In genomic region chr16:78815713-78816112, GRCh38 we compare ENCODE assay signal across 19 cellular contexts.
A peak's percentile ranks its signal among the peaks of the same experiment; 100 is the strongest.
DNase-seq lines count a peak whose midpoint lies in the region; ATAC-seq and TF ChIP-seq lines count a peak whose summit lies in the region.
"Had no signal": no experiment of that assay in that cellular context is flagged by ENCODE, and none has a peak within 500 bp of the region (broad histone marks: within the 10 kb centered on the region; RNA-seq: fewer than 3 reads in every experiment).

No MANE protein-coding gene starts in this region.

- ATAC-seq in right cardiac atrium (peak; percentile 74 to 82), HG03565 (IDR thresholded peaks at IDR 0.05; ENCODE audit: unreplicated experiment) (no peak), HG03108 (IDR thresholded peaks at IDR 0.05; ENCODE audit: unreplicated experiment) (no peak)
- ATAC-seq: stimulated activated naive CD8-positive, alpha-beta T cell treated with anti-CD3 and anti-CD28 coated beads, Interleukin-15, amount 100 ng/mL, for 72 hours had no signal

- H2AFZ ChIP-seq in neuronal stem cell (ENCODE audit: low read length) = peak overlapping the region; percentile 12

- no peak overlapping the region for H2BK15ac ChIP-seq in neuronal stem cell (ENCODE audit: low read length)

- H3K27me3 ChIP-seq in right cardiac atrium (ENCODE audit: control insufficient read depth, insufficient read depth) (no peaks in the 10 kb centered on the region), neuronal stem cell (ENCODE audit: control insufficient read depth in 3 of 3, insufficient read depth in 3 of 3, low read depth in 1 of 3, low read length in 3 of 3) (no peaks in the 10 kb centered on the region), tibial artery (no peaks in the 10 kb centered on the region)
- H3K27me3 ChIP-seq: colonic mucosa had no signal

- H3K27ac ChIP-seq in coronary artery (peak overlapping the region; percentile 2 to 83), right cardiac atrium (ENCODE audit: low read length) (peak overlapping the region; percentile 73), neuronal stem cell (replicated peaks; ENCODE audit: low read length) (no peak overlapping the region), tibial artery (peak overlapping the region; percentile 40 to 68)
- H3K27ac ChIP-seq: colonic mucosa, epithelial cell of prostate, VCaP had no signal

- intact Hi-C loops in right cardiac atrium (cut with DNase I) = no loop called here
- intact Hi-C loops in tibial artery (cut with DNase I; ENCODE audit: low total_unique reads) = no loop called here

- no peak overlapping the region for H2AK5ac ChIP-seq in neuronal stem cell (ENCODE audit: low read depth, low read length)

- no peak overlapping the region for H4K8ac ChIP-seq in neuronal stem cell (ENCODE audit: low read depth, low read length)

- DNase-seq in coronary artery (ENCODE audit: low spot score) (no peak), right cardiac atrium (peak in 1 of 3 donors; percentile 58), neuronal stem cell (ENCODE audit: low spot score) (no peak), tibial artery (peak in 1 of 2 donors; percentile 30), epidermal melanocyte (ENCODE audit: insufficient read length, low spot score) (no peak), ecto neural progenitor cell (ENCODE audit: low spot score) (no peak)
- DNase-seq: activated naive CD4-positive, alpha-beta T cell treated with anti-CD3 and anti-CD28 coated beads, Interleukin-2, amount 10 ng/mL, durations not matched to agents 7 days and 5 days; CD4-positive, alpha-beta T cell; colonic mucosa; GDM1; H7; NCI-H1417; OCI-M1; stimulated activated naive CD8-positive, alpha-beta T cell treated with anti-CD3 and anti-CD28 coated beads, Interleukin-15, amount 100 ng/mL, for 72 hours had no signal

- H2BK12ac ChIP-seq in neuronal stem cell (ENCODE audit: low read length) = no peak overlapping the region

- H3K9ac ChIP-seq in neuronal stem cell (ENCODE audit: low read depth, low read length, poor library complexity) = no peak overlapping the region

- H2BK120ac ChIP-seq in neuronal stem cell (ENCODE audit: low read depth, low read length) = no peak overlapping the region

- H3K4me1 ChIP-seq in right cardiac atrium (ENCODE audit: control insufficient read depth, insufficient read depth, low read length) = peaks cover 11% of the 10 kb centered on the region
- H3K4me1 ChIP-seq in neuronal stem cell (ENCODE audit: control insufficient read depth in 2 of 2, insufficient read depth in 1 of 2, low read depth in 1 of 2, low read length in 2 of 2) = peaks cover 7 to 12% of the 10 kb centered on the region in 2 donors
- peaks cover 0 to 39% (median 24%) of the 10 kb centered on the region in 4 donors for H3K4me1 ChIP-seq in tibial artery
- H3K4me1 ChIP-seq: colonic mucosa had no signal

- H3K36me3 ChIP-seq in neuronal stem cell (replicated peaks in 1 of 2; ENCODE audit: control insufficient read depth in 2 of 2, insufficient read depth in 2 of 2, low read length in 2 of 2) (no peaks in the 10 kb centered on the region), tibial artery (no peaks in the 10 kb centered on the region)
- H3K36me3 ChIP-seq: colonic mucosa had no signal

- H4K91ac ChIP-seq in neuronal stem cell (ENCODE audit: low read depth, low read length, poor library complexity) = no peak overlapping the region

- 43% methylated on average over 2 of the region's 2 CpGs for WGBS in right cardiac atrium
- WGBS in neuronal stem cell (ENCODE audit: extremely low coverage in 2 of 2, insufficient read length in 2 of 2, insufficient replicate concordance in 1 of 2), 2 donors = no CpG with 5 or more reads among the region's 2 CpGs

- no peak overlapping the region for H3K4ac ChIP-seq in neuronal stem cell (ENCODE audit: low read length)

- H2BK5ac ChIP-seq in neuronal stem cell (ENCODE audit: low read length) = no peak overlapping the region

- H3K4me3 ChIP-seq in coronary artery (no peak overlapping the region), right cardiac atrium (ENCODE audit: low read length) (no peak overlapping the region), neuronal stem cell (ENCODE audit: low read length in 2 of 2) (no peak overlapping the region), tibial artery (no peak overlapping the region)
- H3K4me3 ChIP-seq: colonic mucosa, skin epidermis had no signal

- H3K79me1 ChIP-seq in neuronal stem cell (ENCODE audit: low read depth, low read length) = no peaks in the 10 kb centered on the region

- no peak overlapping the region for H3K18ac ChIP-seq in neuronal stem cell (ENCODE audit: low read length)

- H3K9me3 ChIP-seq in right cardiac atrium (ENCODE audit: control insufficient read depth, low read length) (no peaks in the 10 kb centered on the region), neuronal stem cell (replicated peaks in 1 of 2; ENCODE audit: control insufficient read depth in 2 of 2, insufficient read depth in 1 of 2, low read depth in 1 of 2, low read length in 2 of 2) (peaks cover 0 to 2% of the 10 kb centered on the region in 2 donors), tibial artery (no peaks in the 10 kb centered on the region)
- H3K9me3 ChIP-seq: colonic mucosa had no signal

- H3K4me2 ChIP-seq in neuronal stem cell (ENCODE audit: insufficient read depth, low read length, poor library complexity, severe bottlenecking) = no peak overlapping the region

- H3K23ac ChIP-seq in neuronal stem cell (ENCODE audit: low read depth, low read length, poor library complexity) = no peak overlapping the region

- H3K14ac ChIP-seq in neuronal stem cell (ENCODE audit: low read length) = no peak overlapping the region

- no peak for TF ChIP-seq CTCF in coronary artery (IDR thresholded peaks at IDR 0.05)
- TF ChIP-seq CTCF in tibial artery (IDR thresholded peaks at IDR 0.05) = no peak

Comparison
In these comparisons a context has a peak if more than half of its experiments do, and no peak if none do; other contexts are left out.
1. ATAC-seq: peak in right cardiac atrium (2 of 2); none in HG03565 (single experiment) and HG03108 (single experiment).